Comparison of ENCODE assay signal across 1 cellular context in the genomic region with DNA sequence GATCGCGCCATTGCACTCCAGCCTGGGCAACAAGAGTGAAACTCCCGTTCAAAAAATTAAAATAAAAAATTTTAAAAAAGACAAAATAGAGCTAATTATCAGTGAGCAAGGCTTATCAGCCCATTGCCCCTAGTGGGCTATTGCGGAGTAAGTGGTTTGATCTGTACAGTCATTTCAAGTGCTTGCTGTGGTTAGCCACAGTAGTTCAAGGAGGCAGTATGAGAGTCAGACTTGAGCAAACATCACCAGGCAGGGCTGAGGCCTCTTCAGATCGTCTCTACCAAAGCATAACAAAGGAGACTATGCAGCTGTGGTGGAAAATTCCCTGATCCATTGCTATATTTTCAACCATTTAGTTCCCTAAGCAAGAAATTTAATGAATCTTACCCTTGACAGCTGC.
TF ChIP-seq lines count a peak whose summit lies in the region.

No MANE protein-coding gene starts in this region.

TF ChIP-seq in HepG2, 621 proteins besides CTCF, POLR2A, EP300 and RAD21:
- TF ChIP-seq, protein P1, sequence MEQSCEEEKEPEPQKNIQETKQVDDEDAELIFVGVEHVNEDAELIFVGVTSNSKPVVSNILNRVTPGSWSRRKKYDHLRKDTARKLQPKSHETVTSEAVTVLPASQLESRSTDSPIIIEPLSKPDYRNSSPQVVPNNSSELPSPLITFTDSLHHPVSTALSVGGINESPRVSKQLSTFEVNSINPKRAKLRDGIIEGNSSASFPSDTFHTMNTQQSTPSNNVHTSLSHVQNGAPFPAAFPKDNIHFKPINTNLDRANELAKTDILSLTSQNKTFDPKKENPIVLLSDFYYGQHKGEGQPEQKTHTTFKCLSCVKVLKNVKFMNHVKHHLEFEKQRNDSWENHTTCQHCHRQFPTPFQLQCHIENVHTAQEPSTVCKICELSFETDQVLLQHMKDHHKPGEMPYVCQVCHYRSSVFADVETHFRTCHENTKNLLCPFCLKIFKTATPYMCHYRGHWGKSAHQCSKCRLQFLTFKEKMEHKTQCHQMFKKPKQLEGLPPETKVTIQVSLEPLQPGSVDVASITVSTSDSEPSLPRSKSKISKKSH (CRISPR knock-in tag; IDR thresholded peaks at IDR 0.05; ENCODE audit: borderline replicate concordance): no peak
- TF ChIP-seq, protein P2, sequence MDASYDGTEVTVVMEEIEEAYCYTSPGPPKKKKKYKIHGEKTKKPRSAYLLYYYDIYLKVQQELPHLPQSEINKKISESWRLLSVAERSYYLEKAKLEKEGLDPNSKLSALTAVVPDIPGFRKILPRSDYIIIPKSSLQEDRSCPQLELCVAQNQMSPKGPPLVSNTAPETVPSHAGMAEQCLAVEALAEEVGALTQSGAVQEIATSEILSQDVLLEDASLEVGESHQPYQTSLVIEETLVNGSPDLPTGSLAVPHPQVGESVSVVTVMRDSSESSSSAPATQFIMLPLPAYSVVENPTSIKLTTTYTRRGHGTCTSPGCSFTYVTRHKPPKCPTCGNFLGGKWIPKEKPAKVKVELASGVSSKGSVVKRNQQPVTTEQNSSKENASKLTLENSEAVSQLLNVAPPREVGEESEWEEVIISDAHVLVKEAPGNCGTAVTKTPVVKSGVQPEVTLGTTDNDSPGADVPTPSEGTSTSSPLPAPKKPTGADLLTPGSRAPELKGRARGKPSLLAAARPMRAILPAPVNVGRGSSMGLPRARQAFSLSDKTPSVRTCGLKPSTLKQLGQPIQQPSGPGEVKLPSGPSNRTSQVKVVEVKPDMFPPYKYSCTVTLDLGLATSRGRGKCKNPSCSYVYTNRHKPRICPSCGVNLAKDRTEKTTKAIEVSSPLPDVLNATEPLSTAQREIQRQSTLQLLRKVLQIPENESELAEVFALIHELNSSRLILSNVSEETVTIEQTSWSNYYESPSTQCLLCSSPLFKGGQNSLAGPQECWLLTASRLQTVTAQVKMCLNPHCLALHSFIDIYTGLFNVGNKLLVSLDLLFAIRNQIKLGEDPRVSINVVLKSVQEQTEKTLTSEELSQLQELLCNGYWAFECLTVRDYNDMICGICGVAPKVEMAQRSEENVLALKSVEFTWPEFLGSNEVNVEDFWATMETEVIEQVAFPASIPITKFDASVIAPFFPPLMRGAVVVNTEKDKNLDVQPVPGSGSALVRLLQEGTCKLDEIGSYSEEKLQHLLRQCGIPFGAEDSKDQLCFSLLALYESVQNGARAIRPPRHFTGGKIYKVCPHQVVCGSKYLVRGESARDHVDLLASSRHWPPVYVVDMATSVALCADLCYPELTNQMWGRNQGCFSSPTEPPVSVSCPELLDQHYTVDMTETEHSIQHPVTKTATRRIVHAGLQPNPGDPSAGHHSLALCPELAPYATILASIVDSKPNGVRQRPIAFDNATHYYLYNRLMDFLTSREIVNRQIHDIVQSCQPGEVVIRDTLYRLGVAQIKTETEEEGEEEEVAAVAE (CRISPR knock-in tag; IDR thresholded peaks at IDR 0.05; ENCODE audit: borderline replicate concordance): no peak
- TF ChIP-seq GATAD1 (CRISPR knock-in tag; IDR thresholded peaks at IDR 0.05) (no peak), TEAD2 (CRISPR knock-in tag; IDR thresholded peaks at IDR 0.05) (no peak), ZNF329 (CRISPR knock-in tag; IDR thresholded peaks at IDR 0.05; ENCODE audit: low read depth) (no peak), ERF (CRISPR knock-in tag; IDR thresholded peaks at IDR 0.05) (no peak), ZNF781 (CRISPR knock-in tag; IDR thresholded peaks at IDR 0.05; ENCODE audit: borderline replicate concordance, not compliant biosample characterization) (no peak), ZFY (CRISPR knock-in tag; IDR thresholded peaks at IDR 0.05) (no peak), HOXA5 (CRISPR knock-in tag; IDR thresholded peaks at IDR 0.05) (no peak), ZSCAN9 (CRISPR knock-in tag; IDR thresholded peaks at IDR 0.05; ENCODE audit: borderline replicate concordance) (no peak), ZNF256 (CRISPR knock-in tag; conservative IDR thresholded peaks at IDR 0.05) (no peak), IRX3 (CRISPR knock-in tag; IDR thresholded peaks at IDR 0.05; ENCODE audit: borderline replicate concordance, low read depth) (no peak), ZNF253 (CRISPR knock-in tag; IDR thresholded peaks at IDR 0.05; ENCODE audit: borderline replicate concordance) (no peak), MYC (CRISPR knock-in tag; IDR thresholded peaks at IDR 0.05; ENCODE audit: borderline replicate concordance) (no peak)
- TF ChIP-seq, protein P3, sequence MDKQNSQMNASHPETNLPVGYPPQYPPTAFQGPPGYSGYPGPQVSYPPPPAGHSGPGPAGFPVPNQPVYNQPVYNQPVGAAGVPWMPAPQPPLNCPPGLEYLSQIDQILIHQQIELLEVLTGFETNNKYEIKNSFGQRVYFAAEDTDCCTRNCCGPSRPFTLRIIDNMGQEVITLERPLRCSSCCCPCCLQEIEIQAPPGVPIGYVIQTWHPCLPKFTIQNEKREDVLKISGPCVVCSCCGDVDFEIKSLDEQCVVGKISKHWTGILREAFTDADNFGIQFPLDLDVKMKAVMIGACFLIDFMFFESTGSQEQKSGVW (CRISPR knock-in tag; IDR thresholded peaks at IDR 0.05; ENCODE audit: borderline replicate concordance): no peak
